In genomic region chr15:96338772-96339661, GRCh38 we compare ENCODE assay signal across 9 cellular contexts. TPM values are rescaled to one million over a fixed set of nuclear protein-coding genes. Genes with fewer than 3 reads are reported as not detected.
DNase-seq lines count a peak whose midpoint lies in the region; ATAC-seq, FAIRE-seq and TF ChIP-seq lines count a peak whose summit lies in the region.
"Had no signal": no experiment of that assay in that cellular context is flagged by ENCODE, and none has a peak within 500 bp of the region (broad histone marks: within the 10 kb centered on the region; RNA-seq: fewer than 3 reads in every experiment).

No MANE protein-coding gene starts in this region.

- TF ChIP-seq CTCF in LNCaP clone FGC (IDR thresholded peaks at IDR 0.05; ENCODE audit: control insufficient read depth, extremely low read depth, insufficient read depth) = no peak
- no peak for TF ChIP-seq CTCF in nephron (IDR thresholded peaks at IDR 0.05; ENCODE audit: unreplicated experiment in 3 of 3)

- peaks cover 40% of the 10 kb centered on the region for H3K4me1 Mint-ChIP-seq in nephron

- 0 to 5% methylated on average over 3 to 6 of the region's 7 CpGs for WGBS in ectodermal cell, 2 experiments

- in situ Hi-C loops in ACHN (cut with HindIII; ENCODE audit: low pct_ligation_motif_present, low pct_unique_long_range_greater_than_20kb, low sequenced_read_pairs) = no loop called here

- peak overlapping the region; percentile 55 for H3K27ac ChIP-seq in ectodermal cell (ENCODE audit: insufficient read depth, low read depth, low read length, poor library complexity, severe bottlenecking)

- H3K27me3 ChIP-seq in ectodermal cell (ENCODE audit: control insufficient read depth, insufficient read depth, low read length, poor library complexity, severe bottlenecking) = peaks cover 57% of the 10 kb centered on the region

- no peaks in the 10 kb centered on the region for H3K9me3 ChIP-seq in ectodermal cell (ENCODE audit: control insufficient read depth, low read length)

- H3K4me3 Mint-ChIP-seq in nephron = peak overlapping the region; percentile 94 to 97 (median 95)

- no peaks in the 10 kb centered on the region for H3K9me3 Mint-ChIP-seq in nephron

- no peak for FAIRE-seq in urothelium cell line (lab: Jason Lieb, UNC)

- H3K27me3 Mint-ChIP-seq in nephron (ENCODE audit: low read depth) = peaks cover 14% of the 10 kb centered on the region

- ATAC-seq in GM18511 (IDR thresholded peaks at IDR 0.05; ENCODE audit: unreplicated experiment) = no peak

- H3K36me3 ChIP-seq in ectodermal cell (ENCODE audit: control insufficient read depth, insufficient read depth, low read length) = peaks cover 45% of the 10 kb centered on the region

- H3K4me1 ChIP-seq in ectodermal cell (ENCODE audit: control insufficient read depth, insufficient read depth, low read length) = peaks cover 21% of the 10 kb centered on the region

- DNase-seq in ACHN = peak; percentile 12
- DNase-seq in LNCaP clone FGC (ENCODE audit: low read depth) = no peak
- DNase-seq in kidney tubule cell (ENCODE audit: low spot score) = no peak
- no peak for DNase-seq in NCI-H1105 (lab: John Stamatoyannopoulos, UW)
- no peak for DNase-seq in urothelium cell line (ENCODE audit: low spot score)
- DNase-seq: GOT3 had no signal

- H3K4me3 ChIP-seq in LNCaP clone FGC (ENCODE audit: low read depth, low read length) (peak overlapping the region; percentile 73), ectodermal cell (ENCODE audit: insufficient read depth, low read depth, low read length) (peak overlapping the region; percentile 88)

- H3K27ac Mint-ChIP-seq in nephron = peak overlapping the region; percentile 96 to 100 (median 97)

- peaks cover 96% of the 10 kb centered on the region for H3K36me3 Mint-ChIP-seq in nephron (ENCODE audit: low read depth)

RNA-seq across cellular contexts. Expression of gene NR2F2, which starts 8.5 kb away (rescaled TPM):
- 101 TPM for polyA plus RNA-seq in ectodermal cell (2013, experiment 1 of 4)
- polyA plus RNA-seq in ectodermal cell (2013, experiment 2 of 4) = 117 TPM
- polyA plus RNA-seq in ectodermal cell (2013, experiment 3 of 4) = 80.0 TPM
- polyA plus RNA-seq in ectodermal cell (2013, experiment 4 of 4) = 97.4 TPM
